ENCODE assay signal across 1 cellular context in genomic region chrX:54044126-54044876, GRCh38.
TF ChIP-seq lines count a peak whose summit lies in the region.

Gene PHF8, minus strand, starts transcription at chrX:54044473. Its CDS starts 1,745 bp downstream, at chrX:54042728.

TF ChIP-seq in K562, 482 proteins besides CTCF, POLR2A, EP300 and RAD21 (continued from another document):
- TF ChIP-seq GTF3C2 (IDR thresholded peaks at IDR 0.05; ENCODE audit: borderline replicate concordance, extremely low read depth, insufficient read length) (no peak), NR2C1 (IDR thresholded peaks at IDR 0.05) (peak; percentile 71), NR2C1 (tag; IDR thresholded peaks at IDR 0.05) (peak; percentile 66), SP1 (CRISPR knock-in tag; IDR thresholded peaks at IDR 0.05) (peak; percentile 54; the same call in 1 of the 2 replicates), ZNF316 (IDR thresholded peaks at IDR 0.05) (0 out of 2 replicates have a peak, but pooled peaks have one; percentile 1), KDM1A (IDR thresholded peaks at IDR 0.05) (no peak), SMARCA4 (IDR thresholded peaks at IDR 0.05) (no peak), RB1 (IDR thresholded peaks at IDR 0.05; ENCODE audit: low read depth) (peak; percentile 52), KAT2B (IDR thresholded peaks at IDR 0.05; ENCODE audit: low read depth, low read length) (no peak), FOSL1 (tag; conservative IDR thresholded peaks at IDR 0.05) (peak; percentile 77), CREB3 (tag; conservative IDR thresholded peaks at IDR 0.05; ENCODE audit: low read depth) (peak; percentile 75; the same call in 1 of the 2 replicates), NFATC3 (IDR thresholded peaks at IDR 0.05) (no peak), SRSF3 (IDR thresholded peaks at IDR 0.05; ENCODE audit: insufficient read depth, low read length) (no peak), SIN3A (IDR thresholded peaks at IDR 0.05; ENCODE audit: borderline replicate concordance in 2 of 2, control insufficient read depth in 1 of 2, low read depth in 2 of 2, low read length in 2 of 2) (peak in 1 of 2 experiments; percentile 62; a peak in 2 of 4 replicates), CBFA2T3 (IDR thresholded peaks at IDR 0.05) (no peak), EGR1 (conservative IDR thresholded peaks at IDR 0.05) (peak; percentile 57), BRD4 (IDR thresholded peaks at IDR 0.05) (peak; percentile 93; the same call in 1 of the 2 replicates), SMAD4 (CRISPR knock-in tag; conservative IDR thresholded peaks at IDR 0.05) (peak; percentile 57), RBM14 (IDR thresholded peaks at IDR 0.05; ENCODE audit: borderline replicate concordance, insufficient read depth, low read depth, low read length) (no peak), FOXA1 (IDR thresholded peaks at IDR 0.05; ENCODE audit: borderline replicate concordance) (no peak), ZNF3 (CRISPR knock-in tag; IDR thresholded peaks at IDR 0.05) (no peak), MEF2A (IDR thresholded peaks at IDR 0.05; ENCODE audit: control insufficient read depth, low read depth, low read length) (no peak), SIN3B (IDR thresholded peaks at IDR 0.05; ENCODE audit: low read depth) (no peak), KAT7 (CRISPR knock-in tag; IDR thresholded peaks at IDR 0.05; ENCODE audit: borderline replicate concordance) (no peak; the same call in 1 of the 2 replicates), YBX1 (IDR thresholded peaks at IDR 0.05) (no peak), MNT (conservative IDR thresholded peaks at IDR 0.05) (peak; percentile 64 to 72), HLTF (IDR thresholded peaks at IDR 0.05) (peak; percentile 76; the same call in 1 of the 2 replicates), FOXK1 (CRISPR knock-in tag; IDR thresholded peaks at IDR 0.05; ENCODE audit: borderline replicate concordance) (peak; percentile 93; the same call in 1 of the 2 replicates), FUS (optimal IDR thresholded peaks at IDR 0.05; ENCODE audit: low read depth, low read length) (no peak), ZNF699 (CRISPR knock-in tag; IDR thresholded peaks at IDR 0.05; ENCODE audit: insufficient replicate concordance) (no peak), ILF3 (IDR thresholded peaks at IDR 0.05; ENCODE audit: borderline replicate concordance) (no peak), MEF2D (tag; conservative IDR thresholded peaks at IDR 0.05; ENCODE audit: low read depth) (no peak), TOE1 (IDR thresholded peaks at IDR 0.05; ENCODE audit: borderline replicate concordance) (0 out of 2 replicates have a peak, but pooled peaks have one; percentile 22), TOE1 (CRISPR knock-in tag; IDR thresholded peaks at IDR 0.05; ENCODE audit: borderline replicate concordance, low read depth) (no peak), SRF (CRISPR knock-in tag; IDR thresholded peaks at IDR 0.05) (no peak), HNRNPUL1 (IDR thresholded peaks at IDR 0.05; ENCODE audit: low read length) (no peak), OTX1 (CRISPR knock-in tag; IDR thresholded peaks at IDR 0.05) (no peak), RBM25 (IDR thresholded peaks at IDR 0.05; ENCODE audit: low read depth, low read length, severe bottlenecking) (no peak), ZNF224 (CRISPR knock-in tag; IDR thresholded peaks at IDR 0.05) (0 out of 2 replicates have a peak, but pooled peaks have one; percentile 29), ZNF12 (CRISPR knock-in tag; IDR thresholded peaks at IDR 0.05) (no peak)
- TF ChIP-seq, protein P1, sequence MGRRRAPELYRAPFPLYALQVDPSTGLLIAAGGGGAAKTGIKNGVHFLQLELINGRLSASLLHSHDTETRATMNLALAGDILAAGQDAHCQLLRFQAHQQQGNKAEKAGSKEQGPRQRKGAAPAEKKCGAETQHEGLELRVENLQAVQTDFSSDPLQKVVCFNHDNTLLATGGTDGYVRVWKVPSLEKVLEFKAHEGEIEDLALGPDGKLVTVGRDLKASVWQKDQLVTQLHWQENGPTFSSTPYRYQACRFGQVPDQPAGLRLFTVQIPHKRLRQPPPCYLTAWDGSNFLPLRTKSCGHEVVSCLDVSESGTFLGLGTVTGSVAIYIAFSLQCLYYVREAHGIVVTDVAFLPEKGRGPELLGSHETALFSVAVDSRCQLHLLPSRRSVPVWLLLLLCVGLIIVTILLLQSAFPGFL (CRISPR knock-in tag; IDR thresholded peaks at IDR 0.05), result no peak
- TF ChIP-seq, protein P2, sequence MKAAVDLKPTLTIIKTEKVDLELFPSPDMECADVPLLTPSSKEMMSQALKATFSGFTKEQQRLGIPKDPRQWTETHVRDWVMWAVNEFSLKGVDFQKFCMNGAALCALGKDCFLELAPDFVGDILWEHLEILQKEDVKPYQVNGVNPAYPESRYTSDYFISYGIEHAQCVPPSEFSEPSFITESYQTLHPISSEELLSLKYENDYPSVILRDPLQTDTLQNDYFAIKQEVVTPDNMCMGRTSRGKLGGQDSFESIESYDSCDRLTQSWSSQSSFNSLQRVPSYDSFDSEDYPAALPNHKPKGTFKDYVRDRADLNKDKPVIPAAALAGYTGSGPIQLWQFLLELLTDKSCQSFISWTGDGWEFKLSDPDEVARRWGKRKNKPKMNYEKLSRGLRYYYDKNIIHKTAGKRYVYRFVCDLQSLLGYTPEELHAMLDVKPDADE (conservative IDR thresholded peaks at IDR 0.05; ENCODE audit: control insufficient read depth, low read depth, low read length), result peak; percentile 90
- TF ChIP-seq, protein P3, sequence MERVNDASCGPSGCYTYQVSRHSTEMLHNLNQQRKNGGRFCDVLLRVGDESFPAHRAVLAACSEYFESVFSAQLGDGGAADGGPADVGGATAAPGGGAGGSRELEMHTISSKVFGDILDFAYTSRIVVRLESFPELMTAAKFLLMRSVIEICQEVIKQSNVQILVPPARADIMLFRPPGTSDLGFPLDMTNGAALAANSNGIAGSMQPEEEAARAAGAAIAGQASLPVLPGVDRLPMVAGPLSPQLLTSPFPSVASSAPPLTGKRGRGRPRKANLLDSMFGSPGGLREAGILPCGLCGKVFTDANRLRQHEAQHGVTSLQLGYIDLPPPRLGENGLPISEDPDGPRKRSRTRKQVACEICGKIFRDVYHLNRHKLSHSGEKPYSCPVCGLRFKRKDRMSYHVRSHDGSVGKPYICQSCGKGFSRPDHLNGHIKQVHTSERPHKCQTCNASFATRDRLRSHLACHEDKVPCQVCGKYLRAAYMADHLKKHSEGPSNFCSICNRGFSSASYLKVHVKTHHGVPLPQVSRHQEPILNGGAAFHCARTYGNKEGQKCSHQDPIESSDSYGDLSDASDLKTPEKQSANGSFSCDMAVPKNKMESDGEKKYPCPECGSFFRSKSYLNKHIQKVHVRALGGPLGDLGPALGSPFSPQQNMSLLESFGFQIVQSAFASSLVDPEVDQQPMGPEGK (CRISPR knock-in tag; IDR thresholded peaks at IDR 0.05; ENCODE audit: borderline replicate concordance), result no peak
- TF ChIP-seq, protein P4, sequence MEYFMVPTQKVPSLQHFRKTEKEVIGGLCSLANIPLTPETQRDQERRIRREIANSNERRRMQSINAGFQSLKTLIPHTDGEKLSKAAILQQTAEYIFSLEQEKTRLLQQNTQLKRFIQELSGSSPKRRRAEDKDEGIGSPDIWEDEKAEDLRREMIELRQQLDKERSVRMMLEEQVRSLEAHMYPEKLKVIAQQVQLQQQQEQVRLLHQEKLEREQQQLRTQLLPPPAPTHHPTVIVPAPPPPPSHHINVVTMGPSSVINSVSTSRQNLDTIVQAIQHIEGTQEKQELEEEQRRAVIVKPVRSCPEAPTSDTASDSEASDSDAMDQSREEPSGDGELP (CRISPR knock-in tag; IDR thresholded peaks at IDR 0.05; ENCODE audit: borderline replicate concordance), result peak; percentile 60; the same call in 1 of the 2 replicates
- TF ChIP-seq, protein P5, sequence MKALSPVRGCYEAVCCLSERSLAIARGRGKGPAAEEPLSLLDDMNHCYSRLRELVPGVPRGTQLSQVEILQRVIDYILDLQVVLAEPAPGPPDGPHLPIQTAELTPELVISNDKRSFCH (CRISPR knock-in tag; IDR thresholded peaks at IDR 0.05), result no peak
- TF ChIP-seq, protein P5 (tag; IDR thresholded peaks at IDR 0.05), result peak; percentile 70
